In genomic region chr2:169585673-169586072, GRCh38 we compare ENCODE assay signal across 8 cellular contexts. TPM values are rescaled to one million over a fixed set of nuclear protein-coding genes. Genes with fewer than 3 reads are reported as not detected.
DNase-seq lines count a peak whose midpoint lies in the region; ATAC-seq and TF ChIP-seq lines count a peak whose summit lies in the region.

No MANE protein-coding gene starts in this region.

- peak overlapping the region; percentile 68 for H3K4me2 ChIP-seq in parathyroid adenoma (ENCODE audit: low read length)

- intact Hi-C loops in Panc1 (cut with micrococcal nuclease; ENCODE audit: unreplicated experiment): no loop called here

- POLR2A ChIA-PET in Panc1 (lab: Charles Lee): no interaction called here

- H3K9me3 ChIP-seq in Panc1 (ENCODE audit: control insufficient read depth, insufficient read depth, low read depth, low read length) (peaks cover 8% of the 10 kb centered on the region), esophagus (ENCODE audit: control insufficient read depth in 2 of 2, insufficient read depth in 1 of 2, low read depth in 1 of 2, low read length in 1 of 2) (no peaks in the 10 kb centered on the region), parathyroid adenoma (ENCODE audit: control insufficient read depth, low read length) (no peaks in the 10 kb centered on the region)

- ATAC-seq in Panc1: no peak
- ATAC-seq in HG02678 (IDR thresholded peaks at IDR 0.05; ENCODE audit: unreplicated experiment): no peak
- ATAC-seq in GM18498 (IDR thresholded peaks at IDR 0.05; ENCODE audit: unreplicated experiment): no peak
- ATAC-seq in GM18511 (IDR thresholded peaks at IDR 0.05; ENCODE audit: unreplicated experiment): no peak

- in situ Hi-C loops in Panc1 (cut with HindIII; ENCODE audit: low pct_unique_long_range_greater_than_20kb, low sequenced_read_pairs): no loop called here

- CTCF ChIA-PET in Panc1 (lab: Charles Lee): no interaction called here

- peak overlapping the region; percentile 90 to 92 for H3K4me3 ChIP-seq in Panc1 (ENCODE audit: low read depth in 2 of 2, low read length in 2 of 2)
- peak overlapping the region; percentile 99 for H3K4me3 ChIP-seq in esophagus (ENCODE audit: low read depth in 1 of 2, low read length in 2 of 2)
- H3K4me3 ChIP-seq in parathyroid adenoma (ENCODE audit: low read depth, low read length): peak overlapping the region; percentile 68

- peaks cover 52% of the 10 kb centered on the region for H3K79me2 ChIP-seq in parathyroid adenoma

- H3K4me1 ChIP-seq in Panc1 (ENCODE audit: control insufficient read depth, insufficient read depth, low read length) (peaks cover 6% of the 10 kb centered on the region; the same call in 1 of the 2 replicates), esophagus (ENCODE audit: control insufficient read depth in 2 of 2, insufficient read depth in 2 of 2, low read length in 1 of 2) (no peaks in the 10 kb centered on the region), parathyroid adenoma (peaks cover 6% of the 10 kb centered on the region)

- no TSS peak for BruUV-seq in Panc1 (replicated peaks; lab: Mats Ljungman, UMichigan)

- H3K27ac ChIP-seq in Panc1 (ENCODE audit: low read length): peak overlapping the region; percentile 71
- H3K27ac ChIP-seq in esophagus (ENCODE audit: low read depth in 2 of 2, low read length in 1 of 2): peak overlapping the region in 1 of 2 donors; percentile 44
- peak overlapping the region; percentile 95 for H3K27ac ChIP-seq in parathyroid adenoma

- H3K9ac ChIP-seq in parathyroid adenoma: no peak overlapping the region

- H2AFZ ChIP-seq in parathyroid adenoma: no peak overlapping the region

- TF ChIP-seq CTCF in Panc1 (IDR thresholded peaks at IDR 0.05) (no peak), parathyroid adenoma (IDR thresholded peaks at IDR 0.05) (no peak)

- H3K36me3 ChIP-seq in Panc1 (ENCODE audit: control insufficient read depth, insufficient read depth, low read length): no peaks in the 10 kb centered on the region
- H3K36me3 ChIP-seq in esophagus (ENCODE audit: control insufficient read depth in 2 of 2, insufficient read depth in 2 of 2, low read length in 1 of 2): no peaks in the 10 kb centered on the region
- no peaks in the 10 kb centered on the region for H3K36me3 ChIP-seq in parathyroid adenoma (ENCODE audit: control insufficient read depth, insufficient read depth, low read length)

- DNase-seq in ELR (ENCODE audit: low read depth) (peak; percentile 13), Panc1 (ENCODE audit: low read depth, low spot score) (no peak), HT-29 (ENCODE audit: low spot score) (no peak)

- H3K27me3 ChIP-seq in Panc1 (ENCODE audit: control insufficient read depth, insufficient read depth, low read length) (no peaks in the 10 kb centered on the region), esophagus (ENCODE audit: control insufficient read depth in 1 of 2, insufficient read depth in 2 of 2, low read length in 2 of 2) (no peaks in the 10 kb centered on the region), parathyroid adenoma (ENCODE audit: control insufficient read depth, insufficient read depth, low read length) (no peaks in the 10 kb centered on the region)

- WGBS in esophagus, 2 donors: 9 to 13% methylated on average over 7 of the region's 7 CpGs

RNA-seq across cellular contexts. Expression of gene PPIG, which starts 1.5 kb away (rescaled TPM):
- total RNA-seq in Panc1 (2021; ENCODE audit: unreplicated experiment): 46.5 TPM
- polyA plus RNA-seq in Panc1 (2012; ENCODE audit: insufficient read length): 21.9 TPM
- polyA plus RNA-seq in esophagus: 10 to 100 TPM; 24.1 to 40.5 TPM
- 15.4 and 20.7 TPM in 2 replicates for total RNA-seq in HT-29 (2014; rRNA removed; shearing (Covaris generic))

RNA-seq across cellular contexts. Expression of gene FASTKD1, which starts 12.0 kb away (rescaled TPM):
- total RNA-seq in Panc1 (2021; ENCODE audit: unreplicated experiment): 37.2 TPM
- polyA plus RNA-seq in Panc1 (2012; ENCODE audit: insufficient read length): 13.3 TPM
- polyA plus RNA-seq in esophagus: 10 to 100 TPM; 14.2 to 58.5 TPM
- total RNA-seq in HT-29 (2014; rRNA removed; shearing (Covaris generic)): 5.1 and 6.9 TPM in 2 replicates
